33 cellular contexts compared by ENCODE assay signal in genomic region chr3:55300701-55301100, GRCh38.
DNase-seq lines count a peak whose midpoint lies in the region; ATAC-seq, FAIRE-seq and TF ChIP-seq lines count a peak whose summit lies in the region.
"Had no signal": no experiment of that assay in that cellular context is flagged by ENCODE, and none has a peak within 500 bp of the region (broad histone marks: within the 10 kb centered on the region; RNA-seq: fewer than 3 reads in every experiment).

No MANE protein-coding gene starts in this region.

- H3K4ac ChIP-seq in IMR-90 (ENCODE audit: low read depth, low read length) = no peak overlapping the region

- no peak overlapping the region for H2AK5ac ChIP-seq in IMR-90 (ENCODE audit: low read depth, low read length)

- H3K79me2 ChIP-seq in HepG2 (ENCODE audit: insufficient read depth, low read length) = no peaks in the 10 kb centered on the region

- in situ Hi-C loops in HepG2 (cut with HindIII; ENCODE audit: extremely low pct_ligation_motif_present, low pct_unique_long_range_greater_than_20kb) (no loop called here), IMR-90 (cut with MboI; ENCODE audit: low sequenced_read_pairs) (no loop called here)

- POLR2A ChIA-PET in HepG2 (lab: Yijun Ruan, JAX) (no interaction called here), A549 (lab: Yijun Ruan, JAX) (no interaction called here), IMR-90 (lab: Charles Lee; ENCODE audit: unreplicated experiment) (no interaction called here)
- POLR2A ChIA-PET in CD4-positive, alpha-beta memory T cell (lab: Charles Lee; ENCODE audit: partially characterized antibody) = no interaction called here

- H4K20me1 ChIP-seq in HepG2 (ENCODE audit: insufficient read depth, low read length) (no peaks in the 10 kb centered on the region), IMR-90 (ENCODE audit: insufficient read depth, low read length) (no peaks in the 10 kb centered on the region)
- H4K20me1 ChIP-seq: BLaER1; BLaER1 treated with 17β-estradiol and CSF1 and Interleukin-3, amounts not matched to agents 10 nM and 100 nM had no signal

- dilution Hi-C loops in IMR-90 (cut with HindIII; ENCODE audit: low sequenced_read_pairs, unreplicated experiment) = no loop called here

- CTCF ChIA-PET in HepG2 (lab: Yijun Ruan, JAX; ENCODE audit: low intra/inter-chr PET ratio, low total read pairs) (no interaction called here), A549 (lab: Yijun Ruan, JAX) (no interaction called here), IMR-90 (lab: Yijun Ruan, JAX) (no interaction called here)
- CTCF ChIA-PET in CD4-positive, alpha-beta memory T cell (lab: Charles Lee; ENCODE audit: partially characterized antibody) = no interaction called here

- H3K27me3 Mint-ChIP-seq in CD4-positive, alpha-beta memory T cell = no peaks in the 10 kb centered on the region
- H3K27me3 Mint-ChIP-seq: B cell; CD4-positive, alpha-beta T cell; CD4-positive, CD25-positive, alpha-beta regulatory T cell; CD8-positive, alpha-beta memory T cell had no signal

- BruUV-seq in HepG2 (replicated peaks; lab: Mats Ljungman, UMichigan) (no TSS peak), IMR-90 (replicated peaks; lab: Mats Ljungman, UMichigan) (no TSS peak)

- H3K18ac ChIP-seq in IMR-90 (ENCODE audit: low read depth, low read length) = no peak overlapping the region

- H2BK120ac ChIP-seq in IMR-90 (ENCODE audit: low read depth, low read length) = no peak overlapping the region

- no peaks in the 10 kb centered on the region for H3K79me1 ChIP-seq in IMR-90 (ENCODE audit: low read depth in 1 of 2, low read length in 2 of 2)

- H3K9me3 Mint-ChIP-seq in CD4-positive, alpha-beta memory T cell = peaks cover 0 to 13% (median 5%) of the 10 kb centered on the region in 8 donors

- FAIRE-seq in HepG2 (lab: Jason Lieb, UNC) = no peak
- no peak for FAIRE-seq in A549 (lab: Jason Lieb, UNC)
- FAIRE-seq: A204.1, D721Med had no signal

- no peak overlapping the region for H2BK5ac ChIP-seq in IMR-90 (ENCODE audit: low read depth, low read length, poor library complexity, severe bottlenecking)

- TF ChIP-seq CTCF in HepG2 (CRISPR knock-in tag; IDR thresholded peaks at IDR 0.05) (no peak), right lobe of liver (IDR thresholded peaks at IDR 0.05) (no peak), A549 (IDR thresholded peaks at IDR 0.05) (no peak), IMR-90 (conservative IDR thresholded peaks at IDR 0.05; ENCODE audit: low read depth, low read length) (no peak)

- DNase-seq in HepG2 (ENCODE audit: low spot score) (no peak), right lobe of liver (no peak), A549 (ENCODE audit: low read depth in 1 of 2, low spot score in 1 of 2) (no peak), IMR-90 (no peak)
- DNase-seq in CD4-positive, alpha-beta memory T cell = no peak
- DNase-seq: 8988T; ACHN; AML-193; BE2C; C1 segment of cervical spinal cord; Caco-2; Calu3; CD4-positive, alpha-beta T cell; CD4-positive, CD25-positive, alpha-beta regulatory T cell; CD8-positive, alpha-beta memory T cell; CD8-positive, alpha-beta T cell; COR-L47; DMS 273 treated with DMSO at 0.1 percent for 48 hours; DMS153; DMS53; DMS79; DMS79 treated with DMSO at 0.1 percent for 48 hours; DND-41; EL had no signal

- peaks cover 8% of the 10 kb centered on the region; the same call in 1 of the 2 replicates for H3K9me1 ChIP-seq in IMR-90 (ENCODE audit: insufficient read depth, low read length)

- H2AK9ac ChIP-seq in IMR-90 (replicated peaks; ENCODE audit: low read depth, low read length, poor library complexity) = no peak overlapping the region

- no peak overlapping the region for H3K27ac Mint-ChIP-seq in CD4-positive, alpha-beta memory T cell
- H3K27ac Mint-ChIP-seq: B cell; CD14-positive monocyte; CD4-positive, alpha-beta T cell; CD8-positive, alpha-beta memory T cell; CD8-positive, alpha-beta T cell had no signal

- no peak overlapping the region for H3K4me2 ChIP-seq in HepG2 (ENCODE audit: low read depth, low read length)
- H3K4me2 ChIP-seq in A549 = no peak overlapping the region
- H3K4me2 ChIP-seq in IMR-90 (ENCODE audit: low read depth, low read length) = no peak overlapping the region
- H3K4me2 ChIP-seq: BLaER1; BLaER1 treated with 17β-estradiol and CSF1 and Interleukin-3, amounts not matched to agents 10 nM and 100 nM had no signal

- H4K5ac ChIP-seq in IMR-90 (ENCODE audit: low read depth, low read length) = no peak overlapping the region

- TF ChIP-seq RAD21 in HepG2 (CRISPR knock-in tag; IDR thresholded peaks at IDR 0.05) (no peak), A549 (conservative IDR thresholded peaks at IDR 0.05 in 1 of 2, IDR thresholded peaks at IDR 0.05 in 1 of 2) (no peak), IMR-90 (IDR thresholded peaks at IDR 0.05; ENCODE audit: low read length) (no peak)

- H3K9ac ChIP-seq in HepG2 (ENCODE audit: insufficient read depth, low read depth, low read length) (no peak overlapping the region), IMR-90 (ENCODE audit: low read depth, low read length) (no peak overlapping the region)
- H3K9ac ChIP-seq: BLaER1; BLaER1 treated with 17β-estradiol and CSF1 and Interleukin-3, amounts not matched to agents 10 nM and 100 nM had no signal

- H3K14ac ChIP-seq in IMR-90 (replicated peaks; ENCODE audit: low read depth, low read length) = no peak overlapping the region

- H3K4me1 ChIP-seq in HepG2 (ENCODE audit: insufficient read depth, low read length) (no peaks in the 10 kb centered on the region), right lobe of liver (no peaks in the 10 kb centered on the region), A549 (no peaks in the 10 kb centered on the region), IMR-90 (ENCODE audit: control insufficient read depth, insufficient read depth, low read length) (peaks cover 4% of the 10 kb centered on the region)
- no peaks in the 10 kb centered on the region for H3K4me1 ChIP-seq in CD4-positive, alpha-beta memory T cell (ENCODE audit: insufficient read depth, low read length)
- H3K4me1 ChIP-seq: BE2C, BLaER1, Caco-2 had no signal

- no peaks in the 10 kb centered on the region for H3K36me3 Mint-ChIP-seq in CD4-positive, alpha-beta memory T cell
- H3K36me3 Mint-ChIP-seq: CD14-positive monocyte; CD4-positive, CD25-positive, alpha-beta regulatory T cell; CD8-positive, alpha-beta T cell had no signal

- H3K4me1 Mint-ChIP-seq in CD4-positive, alpha-beta memory T cell = no peaks in the 10 kb centered on the region
- H3K4me1 Mint-ChIP-seq: B cell; CD14-positive monocyte; CD4-positive, CD25-positive, alpha-beta regulatory T cell; CD8-positive, alpha-beta memory T cell had no signal

- ATAC-seq in HepG2 (no peak), right lobe of liver (no peak), A549 (no peak), IMR-90 (ENCODE audit: low read depth) (no peak), GM21367 (IDR thresholded peaks at IDR 0.05; ENCODE audit: unreplicated experiment) (no peak)
- ATAC-seq: CD8-positive, alpha-beta T cell had no signal

- H3K27me3 ChIP-seq in HepG2 (ENCODE audit: control insufficient read depth in 1 of 2, insufficient read depth in 2 of 2, low read length in 2 of 2) (no peaks in the 10 kb centered on the region), right lobe of liver (no peaks in the 10 kb centered on the region), IMR-90 (ENCODE audit: control insufficient read depth, insufficient read depth, low read length) (no peaks in the 10 kb centered on the region)
- H3K27me3 ChIP-seq in CD4-positive, alpha-beta memory T cell (ENCODE audit: insufficient read depth, low read length) = no peaks in the 10 kb centered on the region
- H3K27me3 ChIP-seq: BE2C; BLaER1; BLaER1 treated with 17β-estradiol and CSF1 and Interleukin-3, amounts not matched to agents 10 nM and 100 nM had no signal

- H3K27ac ChIP-seq in HepG2 (ENCODE audit: extremely low read length, insufficient read depth, low read length) = no peak overlapping the region
- H3K27ac ChIP-seq in right lobe of liver = no peak overlapping the region
- H3K27ac ChIP-seq in A549 = no peak overlapping the region
- no peak overlapping the region for H3K27ac ChIP-seq in IMR-90 (ENCODE audit: insufficient read depth, low read length)
- H3K27ac ChIP-seq in CD4-positive, alpha-beta memory T cell (ENCODE audit: low read depth, low read length) = no peak overlapping the region
- H3K27ac ChIP-seq: 22Rv1; BLaER1; BLaER1 treated with 17β-estradiol and CSF1 and Interleukin-3, amounts not matched to agents 10 nM and 100 nM; C4-2B had no signal

- H3K9me3 ChIP-seq in HepG2 (ENCODE audit: low read length) (no peaks in the 10 kb centered on the region; the same call in 1 of the 2 replicates), right lobe of liver (no peaks in the 10 kb centered on the region), A549 (no peaks in the 10 kb centered on the region), IMR-90 (ENCODE audit: control insufficient read depth, insufficient read depth, low read length) (peaks cover 4% of the 10 kb centered on the region; the same call in 1 of the 2 replicates)
- no peaks in the 10 kb centered on the region for H3K9me3 ChIP-seq in CD4-positive, alpha-beta memory T cell (ENCODE audit: control insufficient read depth in 1 of 2, low read length in 2 of 2)
- H3K9me3 ChIP-seq: BE2C, BLaER1, Caco-2 had no signal

- TF ChIP-seq EP300 in HepG2 (IDR thresholded peaks at IDR 0.05; ENCODE audit: low read depth in 2 of 2, low read length in 2 of 2) (no peak), HepG2 (CRISPR knock-in tag; IDR thresholded peaks at IDR 0.05; ENCODE audit: borderline replicate concordance) (no peak), A549 (IDR thresholded peaks at IDR 0.05) (no peak)

- H3K4me3 Mint-ChIP-seq in CD4-positive, alpha-beta memory T cell = no peak overlapping the region
- H3K4me3 Mint-ChIP-seq: B cell; CD14-positive monocyte; CD4-positive, alpha-beta T cell; CD4-positive, CD25-positive, alpha-beta regulatory T cell; CD8-positive, alpha-beta memory T cell; CD8-positive, alpha-beta T cell had no signal

- no peak overlapping the region for H3K56ac ChIP-seq in IMR-90 (ENCODE audit: extremely low read depth, insufficient read depth, low read length)

- no peak overlapping the region for H2BK15ac ChIP-seq in IMR-90 (ENCODE audit: low read depth, low read length)

- H4K8ac ChIP-seq in IMR-90 (ENCODE audit: low read depth in 2 of 2, low read length in 2 of 2) = no peak overlapping the region

- TF ChIP-seq POLR2A in HepG2 (IDR thresholded peaks at IDR 0.05; ENCODE audit: insufficient read depth in 1 of 2, low read depth in 2 of 2, low read length in 2 of 2) (no peak), right lobe of liver (IDR thresholded peaks at IDR 0.05) (no peak), A549 (IDR thresholded peaks at IDR 0.05; ENCODE audit: low read length) (no peak), IMR-90 (IDR thresholded peaks at IDR 0.05; ENCODE audit: low read depth, low read length) (no peak)

- H2AFZ ChIP-seq in HepG2 (ENCODE audit: low read length) (no peak overlapping the region), IMR-90 (replicated peaks; ENCODE audit: low read length, poor library complexity) (no peak overlapping the region)

- intact Hi-C loops in HepG2 (cut with micrococcal nuclease; ENCODE audit: unreplicated experiment) (no loop called here), right lobe of liver (cut with DNase I) (no loop called here), IMR-90 (cut with micrococcal nuclease) (loop anchor here (10.0 kb wide), 1 partner anchor 426 kb away; no protein-coding TSS in a partner anchor)
- intact Hi-C loops in CD4-positive, alpha-beta memory T cell (cut with micrococcal nuclease) = no loop called here

- H3K23ac ChIP-seq in IMR-90 (ENCODE audit: low read depth, low read length) = no peak overlapping the region

- no peak overlapping the region for H4K91ac ChIP-seq in IMR-90 (ENCODE audit: insufficient read depth, low read depth, low read length)

- H3K4me3 ChIP-seq in HepG2 (replicated peaks in 1 of 3; ENCODE audit: insufficient read depth in 1 of 3, low read depth in 2 of 3, low read length in 3 of 3) = no peak overlapping the region
- H3K4me3 ChIP-seq in right lobe of liver = no peak overlapping the region
- H3K4me3 ChIP-seq in A549 = no peak overlapping the region
- no peak overlapping the region for H3K4me3 ChIP-seq in IMR-90 (ENCODE audit: insufficient read depth, low read depth, low read length)
- H3K4me3 ChIP-seq in CD4-positive, alpha-beta memory T cell (ENCODE audit: low read length in 2 of 2) = no peak overlapping the region
- H3K4me3 ChIP-seq: BLaER1; BLaER1 treated with 17β-estradiol and CSF1 and Interleukin-3, amounts not matched to agents 10 nM and 100 nM had no signal

- no peaks in the 10 kb centered on the region for H3K36me3 ChIP-seq in HepG2 (replicated peaks in 1 of 2; ENCODE audit: control insufficient read depth in 1 of 2, insufficient read depth in 2 of 2, low read length in 2 of 2)
- no peaks in the 10 kb centered on the region for H3K36me3 ChIP-seq in right lobe of liver
- H3K36me3 ChIP-seq in IMR-90 (ENCODE audit: control insufficient read depth, insufficient read depth, low read length) = no peaks in the 10 kb centered on the region
- no peaks in the 10 kb centered on the region for H3K36me3 ChIP-seq in CD4-positive, alpha-beta memory T cell (ENCODE audit: insufficient read depth, low read length)
- H3K36me3 ChIP-seq: BE2C; BLaER1; BLaER1 treated with 17β-estradiol and CSF1 and Interleukin-3, amounts not matched to agents 10 nM and 100 nM had no signal

- H2BK20ac ChIP-seq in IMR-90 (ENCODE audit: low read depth, low read length) = no peak overlapping the region

Comparison
In these comparisons a context has a peak if more than half of its experiments do, and no peak if none do; other contexts are left out.
1. Of the 38 proteins assayed by ChIP-seq in both HepG2 and A549: peak only in HepG2: none; only in A549: none; in both: MAFK; in neither: 37.